Comparison of ENCODE assay signal across 22 cellular contexts in the genomic region with DNA sequence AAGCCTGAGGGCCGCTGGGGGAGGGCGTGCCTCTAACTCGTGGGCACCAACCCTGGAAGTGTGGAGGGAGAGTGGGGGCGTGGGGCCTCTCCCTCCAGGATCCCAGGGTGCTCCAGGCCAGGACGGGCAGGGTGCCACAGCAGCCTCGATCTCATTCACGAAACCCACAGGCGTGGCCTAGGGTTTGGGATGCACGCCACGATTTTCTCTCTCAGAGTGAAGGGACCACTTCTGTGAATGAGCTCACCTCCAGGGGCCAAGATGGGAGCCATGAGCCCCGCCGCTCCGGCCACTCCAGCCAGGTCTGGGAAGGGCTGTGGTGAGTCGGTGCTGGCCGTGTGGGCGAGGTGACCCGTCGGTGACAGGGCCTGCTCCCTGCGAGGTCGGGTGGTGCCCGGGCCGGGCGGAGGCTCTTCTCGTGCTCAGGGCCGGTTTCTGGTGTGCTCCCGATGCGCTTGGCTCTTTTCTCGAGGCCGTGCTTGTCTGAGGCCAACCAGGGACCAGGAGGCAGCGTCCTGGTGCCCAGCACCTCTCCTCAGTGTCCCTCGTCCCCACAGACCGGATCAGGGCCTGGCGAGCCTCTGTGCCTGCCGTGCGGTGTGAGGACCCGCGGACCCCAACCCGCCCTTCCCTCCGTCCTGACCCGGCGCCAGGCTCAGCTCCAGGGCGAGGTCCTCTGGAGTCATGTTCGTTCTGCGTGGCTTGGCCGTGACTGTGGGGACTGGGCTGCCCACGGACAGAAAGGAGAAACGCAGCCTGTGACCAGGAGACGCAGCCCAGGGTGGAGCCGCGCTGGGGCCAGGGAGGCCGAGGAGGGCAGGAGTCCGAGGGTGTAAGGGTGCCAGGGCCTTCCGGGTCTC. TPM values are rescaled to one million over a fixed set of nuclear protein-coding genes. Genes with fewer than 3 reads are reported as not detected.
"Had no signal": no experiment of that assay in that cellular context is flagged by ENCODE, and none has a peak within 500 bp of the region (broad histone marks: within the 10 kb centered on the region; RNA-seq: fewer than 3 reads in every experiment).

No MANE protein-coding gene starts in this region.

- H3K27me3 Mint-ChIP-seq: activated CD4-positive, alpha-beta memory T cell treated with anti-CD3 and anti-CD28 coated beads, Interleukin-2, amount 10 ng/mL, durations not matched to agents 7 days and 5 days; activated CD4-positive, alpha-beta T cell treated with anti-CD3 and anti-CD28 coated beads, Interleukin-2, amount 10 ng/mL, durations not matched to agents 24 days and 14 days; activated CD8-positive, alpha-beta memory T cell treated with anti-CD3 and anti-CD28 coated beads, Interleukin-2, amount 10 ng/mL, durations not matched to agents 7 days and 5 days; activated naive CD4-positive, alpha-beta T cell treated with anti-CD3 and anti-CD28 coated beads, Interleukin-2, amount 50 U/mL, for 24 hours; brain; stimulated activated naive CD8-positive, alpha-beta T cell treated with anti-CD3 and anti-CD28 coated beads, Interleukin-15, Interleukin-2, amounts not matched to agents 100 ng/mL and 50 ng/mL, for 24 hours had no signal

- H3K27me3 ChIP-seq: transverse colon, uterus had no signal

- H3K9me3 Mint-ChIP-seq: activated CD4-positive, alpha-beta memory T cell treated with anti-CD3 and anti-CD28 coated beads, Interleukin-2, amount 10 ng/mL, durations not matched to agents 7 days and 5 days; activated CD4-positive, alpha-beta T cell treated with anti-CD3 and anti-CD28 coated beads, Interleukin-2, amount 10 ng/mL, durations not matched to agents 24 days and 14 days; activated naive CD4-positive, alpha-beta T cell treated with anti-CD3 and anti-CD28 coated beads, Interleukin-2, amount 50 U/mL, for 24 hours; activated T-helper 1 cell treated with anti-CD3 and anti-CD28 coated beads, Interleukin-12 subunit alpha, Interleukin-12 subunit beta, Interleukin-2, Interleukin-4 antibody, amounts not matched to agents 30 ng/mL and 10 ng/mL and 1 ng/mL, durations not matched to agents 14 hours and 24 hours and 36 hours; stimulated activated naive CD8-positive, alpha-beta T cell treated with anti-CD3 and anti-CD28 coated beads, Interleukin-15, Interleukin-2, amounts not matched to agents 100 ng/mL and 50 ng/mL, for 24 hours; T-helper 2 cell treated with Interferon-gamma antibody and Interleukin-4, amounts not matched to agents 5 μg/mL and 100 μg/mL, for 36 hours had no signal

- H3K4me1 Mint-ChIP-seq: activated CD4-positive, alpha-beta memory T cell treated with anti-CD3 and anti-CD28 coated beads, Interleukin-2, amount 10 ng/mL, durations not matched to agents 7 days and 5 days; activated CD4-positive, alpha-beta T cell treated with anti-CD3 and anti-CD28 coated beads, Interleukin-2, amount 10 ng/mL, durations not matched to agents 24 days and 14 days; activated CD8-positive, alpha-beta memory T cell treated with anti-CD3 and anti-CD28 coated beads, Interleukin-2, amount 10 ng/mL, durations not matched to agents 7 days and 5 days; activated naive CD4-positive, alpha-beta T cell treated with anti-CD3 and anti-CD28 coated beads, Interleukin-2, amount 50 U/mL, for 24 hours; brain had no signal

- ATAC-seq: activated CD4-positive, CD25-positive, alpha-beta regulatory T cell treated with anti-CD3 and anti-CD28 coated beads, Interleukin-2, amount 50 U/mL, for 24 hours; activated CD8-positive, alpha-beta memory T cell treated with anti-CD3 and anti-CD28 coated beads, Interleukin-2, amount 10 ng/mL, durations not matched to agents 7 days and 5 days; mucosa of descending colon; SK-N-SH treated with all-trans-retinoic acid at 6 μM for 48 hours had no signal

- DNase-seq: activated CD4-positive, alpha-beta memory T cell treated with anti-CD3 and anti-CD28 coated beads, Interleukin-2, amount 10 ng/mL, durations not matched to agents 7 days and 5 days; activated CD4-positive, alpha-beta T cell treated with anti-CD3 and anti-CD28 coated beads, Interleukin-2, amount 10 ng/mL, durations not matched to agents 24 days and 14 days; activated CD8-positive, alpha-beta memory T cell treated with anti-CD3 and anti-CD28 coated beads, Interleukin-2, amount 10 ng/mL, durations not matched to agents 7 days and 5 days; activated gamma-delta T cell treated with Interleukin-2 at 50 U/mL for 16 hours; central memory CD4-positive, alpha-beta T cell; mesendoderm; occipital lobe; retina; stimulated activated CD4-positive, alpha-beta T cell treated with anti-CD3 and anti-CD28 coated beads, Interleukin-12 subunit alpha, Interleukin-12 subunit beta, amount 100 ng/mL, for 4 hours; transverse colon; uterus had no signal

- H3K9me3 ChIP-seq: mucosa of descending colon, transverse colon, uterus had no signal

- H3K4me3 Mint-ChIP-seq: activated CD4-positive, alpha-beta memory T cell treated with anti-CD3 and anti-CD28 coated beads, Interleukin-2, amount 10 ng/mL, durations not matched to agents 7 days and 5 days; activated CD4-positive, alpha-beta T cell treated with anti-CD3 and anti-CD28 coated beads, Interleukin-2, amount 10 ng/mL, durations not matched to agents 24 days and 14 days; activated CD8-positive, alpha-beta memory T cell treated with anti-CD3 and anti-CD28 coated beads, Interleukin-2, amount 10 ng/mL, durations not matched to agents 7 days and 5 days; activated naive CD4-positive, alpha-beta T cell treated with anti-CD3 and anti-CD28 coated beads, Interleukin-2, amount 50 U/mL, for 24 hours; activated T-helper 1 cell treated with anti-CD3 and anti-CD28 coated beads, Interleukin-12 subunit alpha, Interleukin-12 subunit beta, Interleukin-2, Interleukin-4 antibody, amounts not matched to agents 30 ng/mL and 10 ng/mL and 1 ng/mL, durations not matched to agents 14 hours and 24 hours and 36 hours; brain; stimulated activated naive CD8-positive, alpha-beta T cell treated with anti-CD3 and anti-CD28 coated beads, Interleukin-15, Interleukin-2, amounts not matched to agents 100 ng/mL and 50 ng/mL, for 24 hours; T-helper 2 cell treated with Interferon-gamma antibody and Interleukin-4, amounts not matched to agents 5 μg/mL and 100 μg/mL, for 36 hours had no signal

- H3K4me1 ChIP-seq: uterus had no signal

- H3K27ac Mint-ChIP-seq: activated CD4-positive, alpha-beta memory T cell treated with anti-CD3 and anti-CD28 coated beads, Interleukin-2, amount 10 ng/mL, durations not matched to agents 7 days and 5 days; activated CD4-positive, alpha-beta T cell treated with anti-CD3 and anti-CD28 coated beads, Interleukin-2, amount 10 ng/mL, durations not matched to agents 24 days and 14 days; activated CD8-positive, alpha-beta memory T cell treated with anti-CD3 and anti-CD28 coated beads, Interleukin-2, amount 10 ng/mL, durations not matched to agents 7 days and 5 days; activated naive CD4-positive, alpha-beta T cell treated with anti-CD3 and anti-CD28 coated beads, Interleukin-2, amount 50 U/mL, for 24 hours; activated T-helper 1 cell treated with anti-CD3 and anti-CD28 coated beads, Interleukin-12 subunit alpha, Interleukin-12 subunit beta, Interleukin-2, Interleukin-4 antibody, amounts not matched to agents 30 ng/mL and 10 ng/mL and 1 ng/mL, durations not matched to agents 14 hours and 24 hours and 36 hours; stimulated activated naive CD8-positive, alpha-beta T cell treated with anti-CD3 and anti-CD28 coated beads, Interleukin-15, Interleukin-2, amounts not matched to agents 100 ng/mL and 50 ng/mL, for 24 hours; T-helper 2 cell treated with Interferon-gamma antibody and Interleukin-4, amounts not matched to agents 5 μg/mL and 100 μg/mL, for 36 hours had no signal

- H3K4me3 ChIP-seq: coronary artery, mucosa of descending colon, transverse colon, uterus had no signal

- H3K36me3 ChIP-seq: transverse colon, uterus had no signal

- H3K27ac ChIP-seq: coronary artery, epithelial cell of prostate, transverse colon, uterus, VCaP had no signal

RNA-seq across cellular contexts. Expression of gene TPPP, which starts 31.0 kb away (rescaled TPM):
- total RNA-seq: activated CD4-positive, alpha-beta T cell treated with anti-CD3 and anti-CD28 coated beads, Interleukin-2, amount 10 ng/mL, durations not matched to agents 24 days and 14 days; activated T-helper 1 cell treated with anti-CD3 and anti-CD28 coated beads, Interleukin-12 subunit alpha, Interleukin-12 subunit beta, Interleukin-2, Interleukin-4 antibody, amounts not matched to agents 30 ng/mL and 10 ng/mL and 1 ng/mL, durations not matched to agents 14 hours and 24 hours and 36 hours had no signal
